Comparison of ENCODE assay signal across 8 cellular contexts in genomic region chr1:45326627-45327591, GRCh38. TPM values are rescaled to one million over a fixed set of nuclear protein-coding genes. Genes with fewer than 3 reads are reported as not detected.
DNase-seq lines count a peak whose midpoint lies in the region; ATAC-seq, FAIRE-seq and TF ChIP-seq lines count a peak whose summit lies in the region.

Gene HPDL (plus strand): TSS chr1:45326895. CDS start chr1:45327149, 254 bp downstream.

- peak; percentile 85 for FAIRE-seq in endothelial cell of umbilical vein (lab: Jason Lieb, UNC)

- H3K9me1 ChIP-seq in endothelial cell of umbilical vein (replicated peaks; ENCODE audit: control insufficient read depth, extremely low read depth, insufficient read depth, low read length), result no peaks in the 10 kb centered on the region

- TF ChIP-seq POLR2A in endothelial cell of umbilical vein (IDR thresholded peaks at IDR 0.05; ENCODE audit: low read depth, low read length), result peak; percentile 71

- peaks cover 7% of the 10 kb centered on the region for H3K79me2 ChIP-seq in endothelial cell of umbilical vein (ENCODE audit: control insufficient read depth, insufficient read depth, low read length)

- no peaks in the 10 kb centered on the region for H3K27me3 ChIP-seq in endothelial cell of umbilical vein (ENCODE audit: control insufficient read depth in 2 of 2, insufficient read depth in 2 of 2, low read length in 2 of 2)

- H3K27ac ChIP-seq in endothelial cell of umbilical vein (ENCODE audit: insufficient read depth, low read depth, low read length), result peak within 1 kb of the TSS; percentile 24

- peaks cover 18% of the 10 kb centered on the region for H3K4me1 ChIP-seq in endothelial cell of umbilical vein (ENCODE audit: control insufficient read depth, extremely low read depth, insufficient read depth, low read length)

- DNase-seq in AG20443 (ENCODE audit: low spot score), result peak; percentile 82
- peak; percentile 64 for DNase-seq in GM19240 (ENCODE audit: insufficient read length, low spot score)
- DNase-seq in NCI-H510A (lab: John Stamatoyannopoulos, UW), result peak; percentile 66
- peak; percentile 47 to 57 for DNase-seq in activated CD8-positive, alpha-beta memory T cell treated with anti-CD3 and anti-CD28 coated beads for 4 hours (ENCODE audit: low read depth in 2 of 2)
- peak; percentile 53 for DNase-seq in endothelial cell of umbilical vein (ENCODE audit: low read depth, low spot score)
- DNase-seq in midbrain (lab: John Stamatoyannopoulos, UW), result peak; percentile 78
- peak; percentile 73 for DNase-seq in stimulated activated CD8-positive, alpha-beta memory T cell treated with anti-CD3 and anti-CD28 coated beads, Interleukin-4, amount 100 ng/mL, for 24 hours (ENCODE audit: low read depth)

- no peaks in the 10 kb centered on the region for H3K36me3 ChIP-seq in endothelial cell of umbilical vein (ENCODE audit: control insufficient read depth in 2 of 2, extremely low read depth in 1 of 2, insufficient read depth in 2 of 2, low read length in 2 of 2)

- POLR2A ChIA-PET in endothelial cell of umbilical vein (lab: Charles Lee), result interaction anchor here (2.3 to 3.5 kb wide), 2 partner anchors 13 to 315 kb away, joined by 6 to 18 read pairs; partner anchors contain the start of genes MUTYH, TOE1 and UROD

- no peak for TF ChIP-seq CTCF in endothelial cell of umbilical vein (IDR thresholded peaks at IDR 0.05; ENCODE audit: extremely low read depth in 1 of 2, insufficient read depth in 1 of 2, low read depth in 1 of 2, low read length in 2 of 2)

- CTCF ChIA-PET in endothelial cell of umbilical vein (lab: Charles Lee), result interaction anchor here (0.9 to 3.7 kb wide), 8 partner anchors 12 to 309 kb away, joined by 3 to 14 read pairs (median 4); partner anchors contain the start of genes MUTYH and TOE1

- H3K4me2 ChIP-seq in endothelial cell of umbilical vein (ENCODE audit: insufficient read depth, low read length), result peak within 1 kb of the TSS; percentile 72

- BruUV-seq in endothelial cell of umbilical vein (replicated peaks; lab: Mats Ljungman, UMichigan), result TSS peak; percentile 63

- no peak for ATAC-seq in GM21447 (IDR thresholded peaks at IDR 0.05; ENCODE audit: unreplicated experiment)

- dilution Hi-C loops in endothelial cell of umbilical vein (cut with MboI; ENCODE audit: extremely low pct_ligation_motif_present, low sequenced_read_pairs), result no loop called here

- peak within 1 kb of the TSS; percentile 53 for H3K9ac ChIP-seq in endothelial cell of umbilical vein (replicated peaks; ENCODE audit: extremely low read depth, insufficient read depth, low read length)

- intact Hi-C loops in endothelial cell of umbilical vein (cut with micrococcal nuclease), result loop anchor here (1.0 kb wide), 2 partner anchors 13 to 24 kb away; partner anchors contain the start of genes MUTYH and TOE1

- peak within 1 kb of the TSS; percentile 95 for H2AFZ ChIP-seq in endothelial cell of umbilical vein (ENCODE audit: low read depth, low read length)

- no peaks in the 10 kb centered on the region for H4K20me1 ChIP-seq in endothelial cell of umbilical vein (replicated peaks; ENCODE audit: control insufficient read depth, extremely low read depth, insufficient read depth, low read length)

- peak within 1 kb of the TSS; percentile 12 to 48 (median 43) for H3K4me3 ChIP-seq in endothelial cell of umbilical vein (replicated peaks in 1 of 3; ENCODE audit: insufficient read depth in 1 of 3, low read depth in 1 of 3, low read length in 3 of 3)

- H3K9me3 ChIP-seq in endothelial cell of umbilical vein (replicated peaks; ENCODE audit: control insufficient read depth, insufficient read depth, low read length), result no peaks in the 10 kb centered on the region

TF ChIP-seq in endothelial cell of umbilical vein, 7 proteins besides CTCF, POLR2A, EP300 and RAD21:
- TF ChIP-seq EZH2 (IDR thresholded peaks at IDR 0.05; ENCODE audit: borderline replicate concordance, low read depth, low read length, severe bottlenecking), result no peak
- peak; percentile 30 for TF ChIP-seq MAX (IDR thresholded peaks at IDR 0.05; ENCODE audit: insufficient read depth, insufficient read length)
- TF ChIP-seq POLR2AphosphoS5 (IDR thresholded peaks at IDR 0.05; ENCODE audit: insufficient read depth, low read depth, low read length), result peak; percentile 63

RNA-seq across cellular contexts. Expression of gene HPDL, which starts in this region (rescaled TPM):
- total RNA-seq in endothelial cell of umbilical vein, result 5.6 and 5.9 TPM in 2 replicates
- 3.4 and 3.7 TPM in 2 replicates for polyA plus RNA-seq in endothelial cell of umbilical vein
- polyA plus RNA-seq in endothelial cell of umbilical vein (2011; cell fraction: cytosol; rRNA removed), result 2.6 and 3.2 TPM in 2 replicates
- polyA plus RNA-seq in endothelial cell of umbilical vein (2011; cell fraction: nucleus; rRNA removed), result 1.1 and 1.8 TPM in 2 replicates
- polyA plus RNA-seq in endothelial cell of umbilical vein (2012), result 1.9 and 3.3 TPM in 2 replicates
- 0.70 and 1.4 TPM in 2 replicates for polyA minus RNA-seq in endothelial cell of umbilical vein
- polyA minus RNA-seq in endothelial cell of umbilical vein (2011; cell fraction: cytosol; rRNA and poly(A)+ RNA removed), result 26.3 TPM
- 0.87 and 0.96 TPM in 2 replicates for polyA minus RNA-seq in endothelial cell of umbilical vein (2011; cell fraction: nucleus; rRNA and poly(A)+ RNA removed)
